ENCODE assay signal across 38 cellular contexts in the genomic region with DNA sequence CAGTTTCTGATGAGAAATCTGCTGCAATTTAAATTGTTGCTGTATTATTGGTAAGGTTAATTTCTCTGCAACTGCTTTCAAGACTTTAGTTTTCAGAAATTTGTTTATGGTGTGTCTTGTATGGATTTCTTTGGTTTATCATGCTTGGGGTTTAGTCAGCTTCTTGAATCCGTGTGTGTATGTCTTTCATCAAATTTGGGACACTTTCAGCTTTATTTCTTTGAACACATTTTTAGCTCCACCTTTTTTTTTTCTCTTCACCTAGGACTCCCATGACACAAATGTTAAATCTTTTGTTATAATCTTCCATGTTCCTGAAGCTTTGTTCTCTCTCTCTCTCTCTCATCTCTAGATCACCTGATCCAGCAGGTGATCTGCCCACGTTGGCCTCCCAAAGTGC. TPM values are rescaled to one million over a fixed set of nuclear protein-coding genes. Genes with fewer than 3 reads are reported as not detected.
"Had no signal": no experiment of that assay in that cellular context is flagged by ENCODE, and none has a peak within 500 bp of the region (broad histone marks: within the 10 kb centered on the region; RNA-seq: fewer than 3 reads in every experiment).

No MANE protein-coding gene starts in this region.

- FAIRE-seq: astrocyte, TTC549 had no signal

- ATAC-seq: activated naive CD4-positive, alpha-beta T cell treated with anti-CD3 and anti-CD28 coated beads, Interleukin-2, amount 50 U/mL, for 72 hours; activated T-cell treated with anti-CD3 and anti-CD28 coated beads, Interleukin-2, amount 50 U/mL, for 4 hours; activated T-helper 17 cell treated with anti-CD3 and anti-CD28 coated beads, Interleukin-2, amount 50 U/mL, for 72 hours; body of pancreas; T-cell had no signal

- H3K27me3 Mint-ChIP-seq: activated B cell treated with CpG ODN at 0.5 μM for 24 hours; activated CD4-positive, alpha-beta memory T cell treated with anti-CD3 and anti-CD28 coated beads for 36 hours; activated naive CD8-positive, alpha-beta T cell treated with anti-CD3 and anti-CD28 coated beads for 36 hours; activated T-helper 17 cell treated with anti-CD3 and anti-CD28 coated beads, Interleukin-2, amount 50 U/mL, for 72 hours; T-cell had no signal

- H3K9me3 Mint-ChIP-seq: activated naive CD4-positive, alpha-beta T cell treated with anti-CD3 and anti-CD28 coated beads for 36 hours; activated T-cell treated with anti-CD3 and anti-CD28 coated beads, Interleukin-2, amount 50 U/mL, for 4 hours; activated T-helper 17 cell treated with anti-CD3 and anti-CD28 coated beads, Interleukin-2, amount 50 U/mL, for 72 hours had no signal

- H3K27ac Mint-ChIP-seq: activated B cell treated with CpG ODN at 0.5 μM for 24 hours; activated CD4-positive, alpha-beta memory T cell treated with anti-CD3 and anti-CD28 coated beads for 36 hours; activated CD4-positive, alpha-beta T cell treated with anti-CD3 and anti-CD28 coated beads, Interleukin-2, amount 10 ng/mL, durations not matched to agents 24 days and 14 days; activated naive CD4-positive, alpha-beta T cell treated with anti-CD3 and anti-CD28 coated beads for 36 hours; activated naive CD4-positive, alpha-beta T cell treated with anti-CD3 and anti-CD28 coated beads, Interleukin-2, amount 50 U/mL, for 72 hours; activated naive CD8-positive, alpha-beta T cell treated with anti-CD3 and anti-CD28 coated beads for 36 hours; activated T-helper 1 cell treated with anti-CD3 and anti-CD28 coated beads, Interleukin-12 subunit alpha, Interleukin-12 subunit beta, Interleukin-2, Interleukin-4 antibody, amounts not matched to agents 30 ng/mL and 10 ng/mL and 1 ng/mL, durations not matched to agents 14 hours and 24 hours and 36 hours; activated T-helper 17 cell treated with anti-CD3 and anti-CD28 coated beads, Interleukin-2, amount 50 U/mL, for 72 hours; T-cell; T-helper 2 cell treated with Interferon-gamma antibody and Interleukin-4, amounts not matched to agents 5 μg/mL and 100 μg/mL, for 36 hours had no signal

- H3K4me3 Mint-ChIP-seq: activated B cell treated with CpG ODN at 0.5 μM for 24 hours; activated CD4-positive, alpha-beta memory T cell treated with anti-CD3 and anti-CD28 coated beads for 36 hours; activated CD4-positive, alpha-beta T cell treated with anti-CD3 and anti-CD28 coated beads, Interleukin-2, amount 10 ng/mL, durations not matched to agents 24 days and 14 days; activated naive CD4-positive, alpha-beta T cell treated with anti-CD3 and anti-CD28 coated beads for 36 hours; activated naive CD8-positive, alpha-beta T cell treated with anti-CD3 and anti-CD28 coated beads for 36 hours; activated T-cell treated with anti-CD3 and anti-CD28 coated beads, Interleukin-2, amount 50 U/mL, for 4 hours; activated T-helper 1 cell treated with anti-CD3 and anti-CD28 coated beads, Interleukin-12 subunit alpha, Interleukin-12 subunit beta, Interleukin-2, Interleukin-4 antibody, amounts not matched to agents 30 ng/mL and 10 ng/mL and 1 ng/mL, durations not matched to agents 14 hours and 24 hours and 36 hours; activated T-helper 17 cell treated with anti-CD3 and anti-CD28 coated beads, Interleukin-2, amount 50 U/mL, for 72 hours; T-cell; T-helper 2 cell treated with Interferon-gamma antibody and Interleukin-4, amounts not matched to agents 5 μg/mL and 100 μg/mL, for 36 hours had no signal

- H3K9me3 ChIP-seq: adrenal gland, body of pancreas, breast epithelium, colonic mucosa had no signal

- H3K36me3 ChIP-seq: adrenal gland, brain microvascular endothelial cell, breast epithelium, colonic mucosa had no signal

- H3K4me3 ChIP-seq: adrenal gland, body of pancreas, breast epithelium, colonic mucosa had no signal

- DNase-seq: activated B cell treated with CpG ODN at 0.5 μM for 24 hours; activated CD4-positive, alpha-beta memory T cell treated with anti-CD3 and anti-CD28 coated beads for 36 hours; activated CD4-positive, alpha-beta T cell treated with anti-CD3 and anti-CD28 coated beads for 4 hours; activated CD4-positive, alpha-beta T cell treated with anti-CD3 and anti-CD28 coated beads, Interleukin-2, amount 10 ng/mL, durations not matched to agents 24 days and 14 days; activated CD4-positive, alpha-beta T cell treated with anti-CD3 and anti-CD28 coated beads, Interleukin-2, amount 50 U/mL, for 1 hour; activated CD4-positive, alpha-beta T cell treated with anti-CD3 and anti-CD28 coated beads, Interleukin-2, amount 50 U/mL, for 4 hours; activated CD4-positive, CD25-positive, alpha-beta regulatory T cell treated with anti-CD3 and anti-CD28 coated beads, Interleukin-2, amount 50 U/mL, for 72 hours; activated CD8-positive, alpha-beta memory T cell treated with anti-CD3 and anti-CD28 coated beads, Interleukin-2, amount 50 U/mL, for 4 hours; activated effector memory CD4-positive, alpha-beta T cell treated with anti-CD3 and anti-CD28 coated beads, Interleukin-2, amount 50 U/mL, for 16 hours; activated gamma-delta T cell treated with Interleukin-2 at 50 U/mL for 16 hours; activated naive CD4-positive, alpha-beta T cell; activated naive CD4-positive, alpha-beta T cell treated with anti-CD3 and anti-CD28 coated beads for 36 hours; activated naive CD4-positive, alpha-beta T cell treated with anti-CD3 and anti-CD28 coated beads, Interleukin-2, amount 50 U/mL, for 16 hours; activated naive CD8-positive, alpha-beta T cell treated with anti-CD3 and anti-CD28 coated beads for 36 hours; activated T-cell treated with anti-CD3 and anti-CD28 coated beads for 4 hours; activated T-cell treated with anti-CD3 and anti-CD28 coated beads, Interleukin-2, amount 50 U/mL, for 1 hour; activated T-cell treated with anti-CD3 and anti-CD28 coated beads, Interleukin-2, amount 50 U/mL, for 4 hours; adrenal gland; amniotic stem cell; aorta; body of pancreas; brain microvascular endothelial cell; central memory CD4-positive, alpha-beta T cell; cerebellar nuclear complex; colonic mucosa; T-cell; T-helper 2 cell; T-helper 9 cell had no signal

- H3K4me1 ChIP-seq: adrenal gland, body of pancreas, breast epithelium, colonic mucosa had no signal

- H3K27me3 ChIP-seq: adrenal gland, body of pancreas, brain microvascular endothelial cell, breast epithelium, colonic mucosa had no signal

- H3K27ac ChIP-seq: adrenal gland, body of pancreas, brain microvascular endothelial cell, breast epithelium, colonic mucosa, VCaP had no signal

RNA-seq across cellular contexts. Expression of a gene that starts 13.4 kb away (rescaled TPM):
- total RNA-seq: activated B cell treated with CpG ODN at 0.5 μM for 24 hours; activated T-cell treated with anti-CD3 and anti-CD28 coated beads, Interleukin-2, amount 50 U/mL, for 4 hours; astrocyte; body of pancreas; chondrocyte; T-helper 1 cell treated with Interleukin-12 subunit alpha and Interleukin-12 subunit beta and Interleukin-4 antibody, amounts not matched to agents 30 ng/mL and 1 ng/mL, for 36 hours had no signal
- polyA plus RNA-seq: aorta had no signal

RNA-seq across cellular contexts. Expression of a gene that starts 43.3 kb away (rescaled TPM):
- total RNA-seq: activated B cell treated with CpG ODN at 0.5 μM for 24 hours had no signal
